ENCODE assay signal across 8 cellular contexts in the genomic region with DNA sequence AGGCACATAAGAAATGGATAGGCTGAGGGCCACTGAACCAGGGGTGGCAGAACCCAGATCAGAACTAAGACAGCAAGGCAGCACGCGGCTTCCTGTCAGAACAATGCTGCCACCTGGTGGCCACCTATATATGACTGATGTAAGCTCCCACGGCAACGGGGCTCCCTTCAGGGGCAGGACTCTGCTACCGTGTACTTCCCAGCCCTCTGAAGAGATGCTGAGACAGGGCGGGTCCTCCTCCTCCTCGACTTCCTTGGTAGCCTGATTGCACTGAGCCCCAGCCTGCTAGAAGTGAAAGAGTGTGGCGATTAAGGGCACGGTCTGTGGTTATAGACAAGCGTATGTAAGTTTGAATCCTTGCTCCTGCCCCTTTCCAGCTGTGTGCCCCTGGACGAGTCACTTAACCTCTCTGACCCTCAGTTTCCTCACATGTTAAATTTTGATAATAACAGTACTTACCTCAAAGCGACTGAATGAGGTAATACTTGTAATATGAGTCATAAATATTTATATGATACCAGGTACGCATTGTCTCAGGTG. TPM values are rescaled to one million over a fixed set of nuclear protein-coding genes. Genes with fewer than 3 reads are reported as not detected.
DNase-seq lines count a peak whose midpoint lies in the region; ATAC-seq and TF ChIP-seq lines count a peak whose summit lies in the region.

No MANE protein-coding gene starts in this region.

- H3K27ac ChIP-seq in VCaP, result no peak overlapping the region
- no peak overlapping the region for H3K27ac ChIP-seq in breast epithelium

- H3K9me3 ChIP-seq in breast epithelium, result no peaks in the 10 kb centered on the region

- TF ChIP-seq CTCF in AG10803 (conservative IDR thresholded peaks at IDR 0.05; ENCODE audit: low read length) (peak; percentile 81), VCaP (conservative IDR thresholded peaks at IDR 0.05) (peak; percentile 89), breast epithelium (IDR thresholded peaks at IDR 0.05) (peak; percentile 75 to 87 (median 82)), kidney epithelial cell (IDR thresholded peaks at IDR 0.05; ENCODE audit: insufficient read depth, low read length, poor library complexity, severe bottlenecking) (peak; percentile 82)

- intact Hi-C loops in breast epithelium (cut with DNase I; ENCODE audit: low total_unique reads), result no loop called here

- no peak overlapping the region for H3K4me3 ChIP-seq in AG10803 (ENCODE audit: low read length)
- H3K4me3 ChIP-seq in breast epithelium, result no peak overlapping the region
- H3K4me3 ChIP-seq in kidney epithelial cell (ENCODE audit: low read depth, low read length), result no peak overlapping the region

- no peaks in the 10 kb centered on the region for H3K4me1 ChIP-seq in breast epithelium

- DNase-seq in AG10803 (ENCODE audit: low read depth), result peak; percentile 85
- peak; percentile 85 for DNase-seq in NCI-H2227 (lab: John Stamatoyannopoulos, UW; ENCODE audit: unreplicated experiment)
- peak; percentile 83 to 84 for DNase-seq in breast epithelium (ENCODE audit: low spot score in 2 of 2)
- no peak for DNase-seq in kidney epithelial cell (ENCODE audit: low read depth)
- peak; percentile 84 to 92 for DNase-seq in stimulated activated CD4-positive, alpha-beta T cell treated with anti-CD3 and anti-CD28 coated beads, Interleukin-1b, Interleukin-23, amount 100 ng/mL, for 4 hours (ENCODE audit: low read depth in 2 of 2)

- no peak for TF ChIP-seq POLR2A in breast epithelium (IDR thresholded peaks at IDR 0.05)

- ATAC-seq in GM18909 (IDR thresholded peaks at IDR 0.05; ENCODE audit: poor library complexity, unreplicated experiment), result peak; percentile 90
- ATAC-seq in HG03159 (IDR thresholded peaks at IDR 0.05; ENCODE audit: unreplicated experiment), result peak; percentile 87

- no peaks in the 10 kb centered on the region for H3K27me3 ChIP-seq in breast epithelium
- no peaks in the 10 kb centered on the region for H3K27me3 ChIP-seq in kidney epithelial cell (ENCODE audit: control insufficient read depth, insufficient read depth, low read length)

- H3K36me3 ChIP-seq in breast epithelium (no peaks in the 10 kb centered on the region), kidney epithelial cell (ENCODE audit: control insufficient read depth, insufficient read depth, low read length) (no peaks in the 10 kb centered on the region)

RNA-seq across cellular contexts. Expression of gene RPS14, which starts 13.3 kb away (rescaled TPM):
- total RNA-seq in breast epithelium (1,000 to 10,000 TPM; 3,271 to 4,472 (median 4,011) TPM), kidney epithelial cell (3,131 and 3,855 TPM in 2 replicates)

RNA-seq across cellular contexts. Expression of gene CD74, which starts 23.5 kb away (rescaled TPM):
- total RNA-seq in breast epithelium (100 to 1,000 TPM; 382 to 393 (median 392) TPM), kidney epithelial cell (119 and 126 TPM in 2 replicates)
